Comparison of ENCODE assay signal across 9 cellular contexts in genomic region chr17:1626333-1626732, GRCh38. TPM values are rescaled to one million over a fixed set of nuclear protein-coding genes. Genes with fewer than 3 reads are reported as not detected.
DNase-seq lines count a peak whose midpoint lies in the region; ATAC-seq and TF ChIP-seq lines count a peak whose summit lies in the region.
"Had no signal": no experiment of that assay in that cellular context is flagged by ENCODE, and none has a peak within 500 bp of the region (broad histone marks: within the 10 kb centered on the region; RNA-seq: fewer than 3 reads in every experiment).

No MANE protein-coding gene starts in this region.

- DNase-seq in Caco-2: no peak
- no peak for DNase-seq in Panc1 (ENCODE audit: low read depth, low spot score)
- peak; percentile 39 for DNase-seq in fibroblast of the aortic adventitia (ENCODE audit: low read depth)
- peak in 1 of 2 donors; percentile 55 for DNase-seq in trophoblast cell
- no peak for DNase-seq in mucosa of gallbladder (ENCODE audit: low spot score)
- DNase-seq in NOMO-1 (lab: John Stamatoyannopoulos, UW; ENCODE audit: unreplicated experiment in 2 of 2): no peak
- DNase-seq: NCI-H2227 treated with DMSO at 0.1 percent for 48 hours had no signal

- H3K27ac ChIP-seq in Panc1 (ENCODE audit: low read length) (no peak overlapping the region), trophoblast cell (ENCODE audit: low read depth, low read length) (peak overlapping the region; percentile 43)

- H2AFZ ChIP-seq in trophoblast cell (ENCODE audit: insufficient read depth, low read length, poor library complexity): no peak overlapping the region

- WGBS in trophoblast cell (ENCODE audit: extremely low coverage, insufficient coverage, insufficient read length): no CpG with 5 or more reads among the region's 3 CpGs

- POLR2A ChIA-PET in Caco-2 (lab: Charles Lee) (interaction anchor here (0.6 to 2.3 kb wide), 2 partner anchors 28 to 35 kb away, joined by 6 to 9 read pairs; no protein-coding TSS in a partner anchor), Panc1 (lab: Charles Lee) (interaction anchor here (0.6 kb wide), 1 partner anchor 144 kb away, joined by 3 read pairs; no protein-coding TSS in a partner anchor)

- no peak overlapping the region for H2AK5ac ChIP-seq in trophoblast cell (ENCODE audit: low read length)

- BruUV-seq in Caco-2 (replicated peaks; lab: Mats Ljungman, UMichigan): no TSS peak
- BruUV-seq in Panc1 (replicated peaks; lab: Mats Ljungman, UMichigan): TSS peak; percentile 61

- no peak overlapping the region for H3K4me2 ChIP-seq in trophoblast cell (ENCODE audit: low read length)

- H3K4me1 ChIP-seq in Caco-2: peaks cover 31% of the 10 kb centered on the region
- H3K4me1 ChIP-seq in Panc1 (ENCODE audit: control insufficient read depth, insufficient read depth, low read length): peaks cover 8% of the 10 kb centered on the region
- H3K4me1 ChIP-seq in trophoblast cell (ENCODE audit: control insufficient read depth in 1 of 2, insufficient read depth in 2 of 2, low read length in 2 of 2): peaks cover 9 to 18% of the 10 kb centered on the region in 2 experiments

- H3K14ac ChIP-seq in trophoblast cell (ENCODE audit: low read length): no peak overlapping the region

- H3K23ac ChIP-seq in trophoblast cell (ENCODE audit: low read length): no peak overlapping the region

- H3K18ac ChIP-seq in trophoblast cell (ENCODE audit: low read length): no peak overlapping the region

- in situ Hi-C loops in Panc1 (cut with HindIII; ENCODE audit: low pct_unique_long_range_greater_than_20kb, low sequenced_read_pairs): no loop called here

- no peak for TF ChIP-seq CTCF in Caco-2 (IDR thresholded peaks at IDR 0.05; ENCODE audit: insufficient read depth in 1 of 2, low read depth in 1 of 2, low read length in 1 of 2, severe bottlenecking in 1 of 2, unreplicated experiment in 1 of 2)
- TF ChIP-seq CTCF in Panc1 (IDR thresholded peaks at IDR 0.05): no peak
- TF ChIP-seq CTCF in fibroblast of the aortic adventitia (IDR thresholded peaks at IDR 0.05; ENCODE audit: insufficient read depth, low read length): no peak

- H4K8ac ChIP-seq in trophoblast cell (ENCODE audit: low read depth, low read length): no peak overlapping the region

- intact Hi-C loops in Caco-2 (cut with micrococcal nuclease; ENCODE audit: unreplicated experiment) (loop anchor here (10.0 kb wide), 1 partner anchor 172 kb away; the partner anchor contains the start of gene CRK), Panc1 (cut with micrococcal nuclease; ENCODE audit: unreplicated experiment) (no loop called here)

- H3K27me3 ChIP-seq in Caco-2 (replicated peaks; ENCODE audit: control insufficient read depth, insufficient read depth, low read length): no peaks in the 10 kb centered on the region
- no peaks in the 10 kb centered on the region for H3K27me3 ChIP-seq in Panc1 (ENCODE audit: control insufficient read depth, insufficient read depth, low read length)
- H3K27me3 ChIP-seq in trophoblast cell (ENCODE audit: insufficient read depth, low read length): no peaks in the 10 kb centered on the region

- H2BK120ac ChIP-seq in trophoblast cell (ENCODE audit: insufficient read depth, low read length, poor library complexity): no peak overlapping the region

- H2BK12ac ChIP-seq in trophoblast cell (ENCODE audit: low read length): no peak overlapping the region

- H3K9ac ChIP-seq in trophoblast cell (ENCODE audit: low read length): no peak overlapping the region

- H3K27me3 Mint-ChIP-seq in Caco-2 (ENCODE audit: insufficient read depth, unreplicated experiment): no peaks in the 10 kb centered on the region

- peak overlapping the region; percentile 45 for H3K27ac Mint-ChIP-seq in Caco-2 (ENCODE audit: unreplicated experiment)

- peaks cover 22% of the 10 kb centered on the region for H3K79me1 ChIP-seq in trophoblast cell (ENCODE audit: low read length)

- H3K79me2 ChIP-seq in trophoblast cell (ENCODE audit: control insufficient read depth, insufficient read depth, low read length, poor library complexity): peaks cover 3% of the 10 kb centered on the region

- ATAC-seq in Panc1: no peak
- no peak for ATAC-seq in HG03457 (IDR thresholded peaks at IDR 0.05; ENCODE audit: unreplicated experiment)
- no peak for ATAC-seq in GM21447 (IDR thresholded peaks at IDR 0.05; ENCODE audit: unreplicated experiment)

- peaks cover 26% of the 10 kb centered on the region for H3K36me3 Mint-ChIP-seq in Caco-2 (ENCODE audit: insufficient read depth, unreplicated experiment)

- no peak overlapping the region for H3K4me3 ChIP-seq in Caco-2 (ENCODE audit: low read depth, low read length)
- H3K4me3 ChIP-seq in Panc1 (ENCODE audit: low read depth in 2 of 2, low read length in 2 of 2): no peak overlapping the region
- H3K4me3 ChIP-seq in fibroblast of the aortic adventitia (ENCODE audit: low read depth, low read length): no peak overlapping the region
- H3K4me3 ChIP-seq in trophoblast cell (ENCODE audit: low read depth, low read length): no peak overlapping the region

- H4K12ac ChIP-seq in trophoblast cell (ENCODE audit: low read depth, low read length): no peak overlapping the region

- H2BK5ac ChIP-seq in trophoblast cell (ENCODE audit: low read depth, low read length, poor library complexity): peak overlapping the region; percentile 3

- CTCF ChIA-PET in Caco-2 (lab: Charles Lee): interaction anchor here (0.7 to 2.1 kb wide), 4 partner anchors 17 to 504 kb away, joined by 3 to 16 read pairs (median 4); partner anchors contain the start of gene PITPNA
- CTCF ChIA-PET in Panc1 (lab: Charles Lee): interaction anchor here (1.4 kb wide), 1 partner anchor 52 kb away, joined by 6 read pairs; no protein-coding TSS in a partner anchor

- H3K4ac ChIP-seq in trophoblast cell (ENCODE audit: low read depth, low read length): no peak overlapping the region

- peaks cover 23% of the 10 kb centered on the region for H3K4me1 Mint-ChIP-seq in Caco-2 (ENCODE audit: low read depth, unreplicated experiment)

- H3K36me3 ChIP-seq in Caco-2 (ENCODE audit: control insufficient read depth, insufficient read depth, low read length): no peaks in the 10 kb centered on the region
- H3K36me3 ChIP-seq in Panc1 (ENCODE audit: control insufficient read depth, insufficient read depth, low read length): no peaks in the 10 kb centered on the region
- H3K36me3 ChIP-seq in trophoblast cell (ENCODE audit: control insufficient read depth in 1 of 2, insufficient read depth in 2 of 2, low read length in 2 of 2): peaks cover 0 to 7% of the 10 kb centered on the region in 2 experiments

- peak overlapping the region; percentile 0 for H4K91ac ChIP-seq in trophoblast cell (ENCODE audit: low read depth, low read length)

- H3K9me3 ChIP-seq in Caco-2 (no peaks in the 10 kb centered on the region), Panc1 (ENCODE audit: control insufficient read depth, insufficient read depth, low read depth, low read length) (no peaks in the 10 kb centered on the region), trophoblast cell (ENCODE audit: insufficient read depth, low read depth, low read length) (peaks cover 2% of the 10 kb centered on the region)

- no peaks in the 10 kb centered on the region for H3K9me3 Mint-ChIP-seq in Caco-2 (ENCODE audit: unreplicated experiment)

- peak overlapping the region; percentile 95 for H3K4me3 Mint-ChIP-seq in Caco-2 (ENCODE audit: unreplicated experiment)

RNA-seq across cellular contexts. Expression of gene SLC43A2, which starts 2.3 kb away (rescaled TPM):
- total RNA-seq in Caco-2 (2022) (33.9 and 39.3 TPM in 2 replicates), Panc1 (2021; ENCODE audit: unreplicated experiment) (23.3 TPM), fibroblast of the aortic adventitia (ENCODE audit: low replicate concordance) (3.0 and 9.3 TPM in 2 replicates), mucosa of gallbladder (27.0 TPM)
- polyA plus RNA-seq in Panc1 (2012; ENCODE audit: insufficient read length): 28.9 TPM
- polyA plus RNA-seq in trophoblast cell (2013): 96.8 and 110 TPM in 2 replicates

RNA-seq across cellular contexts. Expression of gene SCARF1, which starts 19.2 kb away (rescaled TPM):
- total RNA-seq in Caco-2 (2022): 0.14 and 0.51 TPM in 2 replicates
- 6.6 TPM for total RNA-seq in Panc1 (2021; ENCODE audit: unreplicated experiment)
- 6.0 TPM for polyA plus RNA-seq in Panc1 (2012; ENCODE audit: insufficient read length)
- 0.90 and 1.3 TPM in 2 replicates for total RNA-seq in fibroblast of the aortic adventitia (ENCODE audit: low replicate concordance)
- polyA plus RNA-seq in trophoblast cell (2013): 0.78 and 0.82 TPM in 2 replicates
- total RNA-seq in mucosa of gallbladder: 13.2 TPM

RNA-seq across cellular contexts. Expression of gene RILP, which starts 23.3 kb away (rescaled TPM):
- total RNA-seq in Caco-2 (2022) (4.2 and 6.9 TPM in 2 replicates), Panc1 (2021; ENCODE audit: unreplicated experiment) (20.8 TPM), fibroblast of the aortic adventitia (ENCODE audit: low replicate concordance) (9.7 and 10.7 TPM in 2 replicates), mucosa of gallbladder (11.7 TPM)
- polyA plus RNA-seq in Panc1 (2012; ENCODE audit: insufficient read length): 25.5 TPM
- 6.9 and 7.3 TPM in 2 replicates for polyA plus RNA-seq in trophoblast cell (2013)

RNA-seq across cellular contexts. Expression of gene PRPF8, which starts 58.3 kb away (rescaled TPM):
- 398 and 430 TPM in 2 replicates for total RNA-seq in Caco-2 (2022)
- total RNA-seq in Panc1 (2021; ENCODE audit: unreplicated experiment): 296 TPM
- 473 TPM for polyA plus RNA-seq in Panc1 (2012; ENCODE audit: insufficient read length)
- 59.7 and 138 TPM in 2 replicates for total RNA-seq in fibroblast of the aortic adventitia (ENCODE audit: low replicate concordance)
- 142 and 147 TPM in 2 replicates for polyA plus RNA-seq in trophoblast cell (2013)
- total RNA-seq in mucosa of gallbladder: 246 TPM
